8 cellular contexts compared by ENCODE assay signal in the genomic region with DNA sequence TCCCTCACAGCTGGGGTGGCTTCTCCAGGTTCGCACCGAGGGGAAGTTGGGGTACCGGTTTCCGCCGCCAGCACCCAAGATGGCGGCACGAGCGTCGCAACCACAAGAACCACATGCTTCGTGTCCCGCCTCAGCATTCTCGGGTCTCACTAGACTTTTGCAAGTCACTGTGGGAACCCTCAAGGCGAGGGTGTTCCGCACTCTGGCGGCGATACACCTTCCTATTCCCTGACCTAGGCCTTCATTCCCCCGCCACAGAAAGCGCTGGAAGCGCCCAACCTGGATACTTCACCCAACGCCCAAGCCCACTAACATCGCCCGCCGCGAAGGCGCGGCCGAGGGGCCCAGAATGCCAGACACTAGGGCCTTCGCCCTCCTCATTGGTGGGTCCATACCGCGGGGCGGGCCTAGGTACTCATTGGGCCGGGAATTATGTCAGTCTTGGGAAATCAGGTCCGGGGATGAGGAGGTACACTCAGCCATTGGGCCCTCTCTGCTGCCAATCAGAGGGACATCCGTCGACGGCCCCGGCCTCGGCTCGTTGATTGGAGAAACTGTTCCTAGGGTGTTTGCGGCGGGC.
A peak's percentile ranks its signal among the peaks of the same experiment; 100 is the strongest.
DNase-seq lines count a peak whose midpoint lies in the region; ATAC-seq and FAIRE-seq lines count a peak whose summit lies in the region.

No MANE protein-coding gene starts in this region.

- H3K4me1 ChIP-seq in BLaER1: peaks cover 65% of the 10 kb centered on the region

- H3K36me3 ChIP-seq in BLaER1: peaks cover 28% of the 10 kb centered on the region

- H3K27me3 ChIP-seq in BLaER1: no peaks in the 10 kb centered on the region
- no peaks in the 10 kb centered on the region for H3K27me3 ChIP-seq in layer of hippocampus (ENCODE audit: control insufficient read depth, insufficient read depth, low read length)

- H3K27ac ChIP-seq in BLaER1 (peak overlapping the region; percentile 89), layer of hippocampus (ENCODE audit: low read depth, low read length) (peak overlapping the region; percentile 89)

- peak overlapping the region; percentile 91 for H3K9ac ChIP-seq in BLaER1

- ATAC-seq in GM19324 (IDR thresholded peaks at IDR 0.05; ENCODE audit: low FRiP score, unreplicated experiment) (peak; percentile 93), HG03460 (IDR thresholded peaks at IDR 0.05; ENCODE audit: unreplicated experiment) (peak; percentile 92)

- peak overlapping the region; percentile 76 for H3K4me2 ChIP-seq in BLaER1

- peak; percentile 99 for DNase-seq in NCI-H524 treated with DMSO at 0.1 percent for 48 hours (lab: John Stamatoyannopoulos, UW)
- DNase-seq in activated CD4-positive, alpha-beta T cell treated with anti-CD3 and anti-CD28 coated beads for 48 hours: peak; percentile 99
- DNase-seq in stimulated activated CD4-positive, alpha-beta T cell treated with anti-CD3 and anti-CD28 coated beads, Interleukin-1b, Interleukin-23, amount 100 ng/mL, for 24 hours (ENCODE audit: low read depth in 4 of 4, low spot score in 1 of 4): peak; percentile 90 to 97 (median 94)

- H3K4me3 ChIP-seq in BLaER1: peak overlapping the region; percentile 89

- peaks cover 42% of the 10 kb centered on the region for H4K20me1 ChIP-seq in BLaER1

- H3K9me3 ChIP-seq in BLaER1: no peaks in the 10 kb centered on the region

- FAIRE-seq in colon (lab: Jason Lieb, UNC): peak; percentile 10

Comparison
In these comparisons a context has a peak if more than half of its experiments do, and no peak if none do; other contexts are left out.
1. Peak in every context shown above with its lines: DNase-seq, ATAC-seq, H3K4me3 ChIP-seq and H3K27ac ChIP-seq.